Comparison of ENCODE assay signal across 22 cellular contexts in genomic region chr2:215418064-215418963, GRCh38. TPM values are rescaled to one million over a fixed set of nuclear protein-coding genes. Genes with fewer than 3 reads are reported as not detected.
A peak's percentile ranks its signal among the peaks of the same experiment; 100 is the strongest.
DNase-seq lines count a peak whose midpoint lies in the region; ATAC-seq, FAIRE-seq and TF ChIP-seq lines count a peak whose summit lies in the region.
"Had no signal": no experiment of that assay in that cellular context is flagged by ENCODE, and none has a peak within 500 bp of the region (broad histone marks: within the 10 kb centered on the region; RNA-seq: fewer than 3 reads in every experiment).

No MANE protein-coding gene starts in this region.

- H3K9me3 Mint-ChIP-seq in HFFc6 (no peaks in the 10 kb centered on the region; the same call in 1 of the 2 replicates), chondrocyte (ENCODE audit: low read depth) (no peaks in the 10 kb centered on the region)
- no peaks in the 10 kb centered on the region for H3K9me3 Mint-ChIP-seq in activated naive CD4-positive, alpha-beta T cell treated with anti-CD3 and anti-CD28 coated beads, Interleukin-2, amount 10 ng/mL, durations not matched to agents 7 days and 5 days
- no peaks in the 10 kb centered on the region for H3K9me3 Mint-ChIP-seq in CD4-positive, alpha-beta memory T cell
- H3K9me3 Mint-ChIP-seq: activated naive CD8-positive, alpha-beta T cell treated with anti-CD3 and anti-CD28 coated beads, Interleukin-2, amount 50 U/mL, for 24 hours; central memory CD8-positive, alpha-beta T cell; memory B cell; natural killer cell treated with Interleukin-12 subunit alpha and Interleukin-12 subunit beta and Interleukin-15 and Interleukin-18, amount 100 ng/mL, for 72 hours had no signal

- H4K20me1 ChIP-seq in HepG2 (ENCODE audit: insufficient read depth, low read length), result 0 out of 2 replicates have a peak, but pooled peaks cover 2% of the 10 kb centered on the region

- POLR2A ChIA-PET in HepG2 (lab: Yijun Ruan, JAX), result interaction anchor here (1.1 to 7.6 kb wide), 8 partner anchors 9 to 375 kb away, joined by 3 to 118 read pairs (median 6); partner anchors contain the start of gene FN1
- POLR2A ChIA-PET in CD4-positive, alpha-beta memory T cell (lab: Charles Lee; ENCODE audit: partially characterized antibody), result no interaction called here

- H3K27ac ChIP-seq in HepG2 (ENCODE audit: extremely low read length, insufficient read depth, low read length), result peak overlapping the region; percentile 77
- H3K27ac ChIP-seq in CD4-positive, alpha-beta memory T cell (ENCODE audit: low read depth, low read length), result no peak overlapping the region

- H2AFZ ChIP-seq in HepG2 (ENCODE audit: low read length), result no peak overlapping the region

- H3K4me3 ChIP-seq in HepG2 (replicated peaks in 1 of 3; ENCODE audit: insufficient read depth in 1 of 3, low read depth in 2 of 3, low read length in 3 of 3), result peak overlapping the region; percentile 3 to 31 (median 13); a peak in 2 of 6 replicates
- H3K4me3 ChIP-seq in CD4-positive, alpha-beta memory T cell (ENCODE audit: low read length in 2 of 2), result no peak overlapping the region

- H3K4me3 Mint-ChIP-seq in HFFc6 (no peak overlapping the region), chondrocyte (ENCODE audit: unreplicated experiment) (peak overlapping the region; percentile 48)
- no peak overlapping the region for H3K4me3 Mint-ChIP-seq in activated naive CD4-positive, alpha-beta T cell treated with anti-CD3 and anti-CD28 coated beads, Interleukin-2, amount 10 ng/mL, durations not matched to agents 7 days and 5 days
- no peak overlapping the region for H3K4me3 Mint-ChIP-seq in CD4-positive, alpha-beta memory T cell
- H3K4me3 Mint-ChIP-seq: activated naive CD8-positive, alpha-beta T cell treated with anti-CD3 and anti-CD28 coated beads, Interleukin-2, amount 50 U/mL, for 24 hours; CD8-positive, alpha-beta memory T cell; central memory CD8-positive, alpha-beta T cell; memory B cell; natural killer cell treated with Interleukin-12 subunit alpha and Interleukin-12 subunit beta and Interleukin-15 and Interleukin-18, amount 100 ng/mL, for 72 hours had no signal

- intact Hi-C loops in HepG2 (cut with micrococcal nuclease; ENCODE audit: unreplicated experiment), result loop anchor here (2.0 to 5.0 kb wide), 5 partner anchors 16 to 504 kb away; no protein-coding TSS in a partner anchor
- intact Hi-C loops in CD4-positive, alpha-beta memory T cell (cut with micrococcal nuclease), result no loop called here

- H3K27ac Mint-ChIP-seq in HFFc6, result peak overlapping the region; percentile 60
- peak overlapping the region; percentile 84 for H3K27ac Mint-ChIP-seq in chondrocyte (ENCODE audit: unreplicated experiment)
- H3K27ac Mint-ChIP-seq in activated naive CD4-positive, alpha-beta T cell treated with anti-CD3 and anti-CD28 coated beads, Interleukin-2, amount 10 ng/mL, durations not matched to agents 7 days and 5 days, result no peak overlapping the region
- no peak overlapping the region for H3K27ac Mint-ChIP-seq in CD4-positive, alpha-beta memory T cell
- H3K27ac Mint-ChIP-seq: activated naive CD8-positive, alpha-beta T cell treated with anti-CD3 and anti-CD28 coated beads, Interleukin-2, amount 50 U/mL, for 24 hours; CD8-positive, alpha-beta memory T cell; memory B cell; natural killer cell treated with Interleukin-12 subunit alpha and Interleukin-12 subunit beta and Interleukin-15 and Interleukin-18, amount 100 ng/mL, for 72 hours had no signal

- H3K36me3 Mint-ChIP-seq in HFFc6 (ENCODE audit: low read depth), result peaks cover 76% of the 10 kb centered on the region
- H3K36me3 Mint-ChIP-seq in chondrocyte (ENCODE audit: low read depth), result peaks cover 73% of the 10 kb centered on the region
- H3K36me3 Mint-ChIP-seq in activated naive CD4-positive, alpha-beta T cell treated with anti-CD3 and anti-CD28 coated beads, Interleukin-2, amount 10 ng/mL, durations not matched to agents 7 days and 5 days, result no peaks in the 10 kb centered on the region
- H3K36me3 Mint-ChIP-seq in CD4-positive, alpha-beta memory T cell, result no peaks in the 10 kb centered on the region
- H3K36me3 Mint-ChIP-seq: CD8-positive, alpha-beta memory T cell; memory B cell; natural killer cell treated with Interleukin-12 subunit alpha and Interleukin-12 subunit beta and Interleukin-15 and Interleukin-18, amount 100 ng/mL, for 72 hours had no signal

- H3K36me3 ChIP-seq in HepG2 (replicated peaks in 1 of 2; ENCODE audit: control insufficient read depth in 1 of 2, insufficient read depth in 2 of 2, low read length in 2 of 2), result peaks cover 25 to 71% of the 10 kb centered on the region in 2 experiments
- H3K36me3 ChIP-seq in CD4-positive, alpha-beta memory T cell (ENCODE audit: insufficient read depth, low read length), result no peaks in the 10 kb centered on the region

- in situ Hi-C loops in HepG2 (cut with HindIII; ENCODE audit: extremely low pct_ligation_motif_present, low pct_unique_long_range_greater_than_20kb), result no loop called here

- TF ChIP-seq EP300 in HepG2 (IDR thresholded peaks at IDR 0.05; ENCODE audit: low read depth in 2 of 2, low read length in 2 of 2), result peak; percentile 45 to 94; a peak in 3 of 4 replicates
- peak; percentile 81; the same call in 1 of the 2 replicates for TF ChIP-seq EP300 in HepG2 (CRISPR knock-in tag; IDR thresholded peaks at IDR 0.05; ENCODE audit: borderline replicate concordance)

- WGBS in HepG2 (ENCODE audit: low lambda C conversion rate), result 43% methylated on average over 3 of the region's 3 CpGs

- TF ChIP-seq RAD21 in HepG2 (CRISPR knock-in tag; IDR thresholded peaks at IDR 0.05), result no peak

- no TSS peak for BruUV-seq in HepG2 (replicated peaks; lab: Mats Ljungman, UMichigan)

- ATAC-seq in HepG2, result peak; percentile 42
- ATAC-seq: activated naive CD8-positive, alpha-beta T cell treated with anti-CD3 and anti-CD28 coated beads, Interleukin-2, amount 50 U/mL, for 24 hours; natural killer cell treated with Interleukin-12 subunit alpha and Interleukin-12 subunit beta and Interleukin-15 and Interleukin-18, amount 100 ng/mL, for 72 hours had no signal

- TF ChIP-seq CTCF in HFFc6 (IDR thresholded peaks at IDR 0.05) (no peak), chondrocyte (IDR thresholded peaks at IDR 0.05) (no peak), HepG2 (CRISPR knock-in tag; IDR thresholded peaks at IDR 0.05) (no peak)

- peaks cover 57% of the 10 kb centered on the region for H3K79me2 ChIP-seq in HepG2 (ENCODE audit: insufficient read depth, low read length)

- FAIRE-seq in HepG2 (lab: Jason Lieb, UNC), result no peak

- CTCF ChIA-PET in HepG2 (lab: Yijun Ruan, JAX; ENCODE audit: low intra/inter-chr PET ratio, low total read pairs), result no interaction called here
- CTCF ChIA-PET in activated naive CD4-positive, alpha-beta T cell treated with anti-CD3 and anti-CD28 coated beads, Interleukin-2, amount 10 ng/mL, durations not matched to agents 7 days and 5 days (lab: Charles Lee), result interaction anchor here (1.1 kb wide), 1 partner anchor 34 kb away, joined by 3 read pairs; no protein-coding TSS in a partner anchor
- CTCF ChIA-PET in CD4-positive, alpha-beta memory T cell (lab: Charles Lee; ENCODE audit: partially characterized antibody), result no interaction called here

- peak in 1 of 2 experiments; percentile 28; a peak in 1 of 4 replicates for TF ChIP-seq POLR2A in HepG2 (IDR thresholded peaks at IDR 0.05; ENCODE audit: insufficient read depth in 1 of 2, low read depth in 2 of 2, low read length in 2 of 2)

- DNase-seq in HFFc6 (no peak), chondrocyte (ENCODE audit: low spot score) (no peak), HepG2 (ENCODE audit: low spot score) (peak; percentile 89), renal cortical epithelial cell (ENCODE audit: low read depth) (peak; percentile 53), NCI-H510A (lab: John Stamatoyannopoulos, UW) (no peak), NCI-H748 (lab: John Stamatoyannopoulos, UW; ENCODE audit: unreplicated experiment) (no peak)
- no peak for DNase-seq in activated naive CD4-positive, alpha-beta T cell treated with anti-CD3 and anti-CD28 coated beads, Interleukin-2, amount 10 ng/mL, durations not matched to agents 7 days and 5 days
- DNase-seq in CD4-positive, alpha-beta memory T cell, result no peak
- DNase-seq: activated CD4-positive, alpha-beta T cell treated with anti-CD3 and anti-CD28 coated beads for 4 hours; activated naive CD8-positive, alpha-beta T cell treated with anti-CD3 and anti-CD28 coated beads, Interleukin-2, amount 50 U/mL, for 24 hours; CD8-positive, alpha-beta memory T cell; DMS79 treated with DMSO at 0.1 percent for 48 hours; effector memory CD4-positive, alpha-beta T cell; KBM-7; NCI-H187; NK-92 treated with Interleukin-12 subunit alpha and Interleukin-12 subunit beta, amount 100 ng/mL, for 24 hours; posterior cingulate gyrus; RPMI8226; stimulated activated CD4-positive, alpha-beta T cell treated with anti-CD3 and anti-CD28 coated beads, Interleukin-4, amount 100 ng/mL, for 24 hours had no signal

- H3K4me1 Mint-ChIP-seq in HFFc6 (ENCODE audit: low read depth), result peaks cover 87% of the 10 kb centered on the region
- H3K4me1 Mint-ChIP-seq in chondrocyte (ENCODE audit: low read depth), result peaks cover 90% of the 10 kb centered on the region
- no peaks in the 10 kb centered on the region for H3K4me1 Mint-ChIP-seq in activated naive CD4-positive, alpha-beta T cell treated with anti-CD3 and anti-CD28 coated beads, Interleukin-2, amount 10 ng/mL, durations not matched to agents 7 days and 5 days
- H3K4me1 Mint-ChIP-seq in CD4-positive, alpha-beta memory T cell, result no peaks in the 10 kb centered on the region
- H3K4me1 Mint-ChIP-seq: activated naive CD8-positive, alpha-beta T cell treated with anti-CD3 and anti-CD28 coated beads, Interleukin-2, amount 50 U/mL, for 24 hours; CD8-positive, alpha-beta memory T cell; central memory CD8-positive, alpha-beta T cell had no signal

- peaks cover 100% of the 10 kb centered on the region for H3K4me1 ChIP-seq in HepG2 (ENCODE audit: insufficient read depth, low read length)
- no peaks in the 10 kb centered on the region for H3K4me1 ChIP-seq in CD4-positive, alpha-beta memory T cell (ENCODE audit: insufficient read depth, low read length)

- H3K27me3 Mint-ChIP-seq in HFFc6 (ENCODE audit: insufficient read depth) (peaks cover 13% of the 10 kb centered on the region), chondrocyte (ENCODE audit: low read depth) (no peaks in the 10 kb centered on the region)
- peaks cover 16% of the 10 kb centered on the region for H3K27me3 Mint-ChIP-seq in activated naive CD4-positive, alpha-beta T cell treated with anti-CD3 and anti-CD28 coated beads, Interleukin-2, amount 10 ng/mL, durations not matched to agents 7 days and 5 days
- H3K27me3 Mint-ChIP-seq in CD4-positive, alpha-beta memory T cell, result peaks cover 12% of the 10 kb centered on the region in 2 donors

- H3K9ac ChIP-seq in HepG2 (ENCODE audit: insufficient read depth, low read depth, low read length), result peak overlapping the region; percentile 51

- H3K27me3 ChIP-seq in HepG2 (ENCODE audit: control insufficient read depth in 1 of 2, insufficient read depth in 2 of 2, low read length in 2 of 2), result no peaks in the 10 kb centered on the region
- H3K27me3 ChIP-seq in CD4-positive, alpha-beta memory T cell (ENCODE audit: insufficient read depth, low read length), result no peaks in the 10 kb centered on the region

- no peaks in the 10 kb centered on the region for H3K9me3 ChIP-seq in HepG2 (ENCODE audit: low read length)
- no peaks in the 10 kb centered on the region for H3K9me3 ChIP-seq in CD4-positive, alpha-beta memory T cell (ENCODE audit: control insufficient read depth in 1 of 2, low read length in 2 of 2)

- peak overlapping the region; percentile 73 for H3K4me2 ChIP-seq in HepG2 (ENCODE audit: low read depth, low read length)

RNA-seq across cellular contexts. Expression of gene FN1, which starts 17.6 kb away (rescaled TPM):
- total RNA-seq in HFFc6 (2021; fragmentation: NEBNext Ultra II Directional; extraction: Animal tissue kit (Norgen Biotek cat#: 25700)), result 1,000 to 10,000 TPM; 2,848 to 5,249 (median 2,869) TPM
- total RNA-seq in chondrocyte, result 30,644 to 36,263 TPM (median 31,288 TPM) in 3 replicates
- 1,029 and 1,847 TPM in 2 replicates for total RNA-seq in HepG2 (2016; rRNA removed; fragmentation: Illumina TruSeq; extraction: Trizol)
- total RNA-seq in HepG2 (2016; cell fraction: cytosol; rRNA removed; fragmentation: Illumina TruSeq; extraction: Trizol; ENCODE audit: low read depth), result 126 and 147 TPM in 2 replicates
- 854 and 1,853 TPM in 2 replicates for total RNA-seq in HepG2 (2016; cell fraction: insoluble cytoplasmic fraction; rRNA removed; fragmentation: Illumina TruSeq; extraction: Trizol)
- 296 and 350 TPM in 2 replicates for total RNA-seq in HepG2 (2016; cell fraction: membrane; rRNA removed; fragmentation: Illumina TruSeq; extraction: Trizol)
- 2,550 and 3,138 TPM in 2 replicates for total RNA-seq in HepG2 (2016; cell fraction: nucleus; rRNA removed; fragmentation: Illumina TruSeq; extraction: Trizol)
- polyA plus RNA-seq in HepG2 (2011; rRNA removed), result 6,471 and 8,294 TPM in 2 replicates
- polyA plus RNA-seq in HepG2 (2011; cell fraction: cytosol; rRNA removed), result 5,228 and 6,020 TPM in 2 replicates
- polyA plus RNA-seq in HepG2 (2011; cell fraction: nucleus; rRNA removed), result 7,071 and 7,329 TPM in 2 replicates
- polyA plus RNA-seq in HepG2 (2012), result 6,919 and 7,291 TPM in 2 replicates
- polyA plus RNA-seq in HepG2 (2016; cell fraction: cytosol; fragmentation: Illumina TruSeq; extraction: Trizol; ENCODE audit: low read depth), result 105 and 116 TPM in 2 replicates
- 930 and 1,012 TPM in 2 replicates for polyA plus RNA-seq in HepG2 (2016; cell fraction: insoluble cytoplasmic fraction; fragmentation: Illumina TruSeq; extraction: Trizol; ENCODE audit: low read depth)
- 206 and 247 TPM in 2 replicates for polyA plus RNA-seq in HepG2 (2016; cell fraction: membrane; fragmentation: Illumina TruSeq; extraction: Trizol; ENCODE audit: low read depth)
- polyA plus RNA-seq in HepG2 (2016; cell fraction: nucleus; fragmentation: Illumina TruSeq; extraction: Trizol; ENCODE audit: insufficient read depth, low read depth), result 3,833 and 4,011 TPM in 2 replicates
- 4.7 and 8,343 TPM in 2 replicates for polyA minus RNA-seq in HepG2 (2011; rRNA and poly(A)+ RNA removed; ENCODE audit: low replicate concordance)
- 6,416 and 9,415 TPM in 2 replicates for polyA minus RNA-seq in HepG2 (2011; cell fraction: cytosol; rRNA and poly(A)+ RNA removed)
- polyA minus RNA-seq in HepG2 (2011; cell fraction: nucleus; rRNA and poly(A)+ RNA removed), result 5,814 and 6,553 TPM in 2 replicates
- total RNA-seq in renal cortical epithelial cell, result 4,728 and 9,084 TPM in 2 replicates
- not detected for total RNA-seq in CD4-positive, alpha-beta memory T cell
- polyA plus RNA-seq in CD4-positive, alpha-beta memory T cell, result 1 to 10 TPM in 1 of 2 donors, under 1 TPM in 1; 0.38 to 1.2 TPM

Comparison
In these comparisons a context has a peak if more than half of its experiments do, and no peak if none do; other contexts are left out.
1. DNase-seq: peak in HepG2 (single experiment) and renal cortical epithelial cell (single experiment); none in HFFc6 (single experiment), chondrocyte (single experiment), NCI-H510A (single experiment), activated naive CD4-positive, alpha-beta T cell treated with anti-CD3 and anti-CD28 coated beads, Interleukin-2, amount 10 ng/mL, durations not matched to agents 7 days and 5 days (single experiment), CD4-positive, alpha-beta memory T cell (0 of 5) and NCI-H748 (single experiment).
2. H3K27ac Mint-ChIP-seq: peak in HFFc6 (single experiment) and chondrocyte (single experiment); none in activated naive CD4-positive, alpha-beta T cell treated with anti-CD3 and anti-CD28 coated beads, Interleukin-2, amount 10 ng/mL, durations not matched to agents 7 days and 5 days (single experiment) and CD4-positive, alpha-beta memory T cell (0 of 7).
3. H3K4me3 ChIP-seq: peak in HepG2 (3 of 3); none in CD4-positive, alpha-beta memory T cell (0 of 2).
4. RNA of gene FN1, which starts 17.6 kb away (total RNA-seq): 30,644 to 36,263 TPM in chondrocyte, 4,728 to 9,084 TPM in renal cortical epithelial cell, 2,848 to 5,249 TPM in HFFc6 and 126 to 3,138 TPM in HepG2; not detected in CD4-positive, alpha-beta memory T cell; every median in the first group is over 100 times any median in the second.